Comparison of ENCODE assay signal across 15 cellular contexts in genomic region chr22:46143491-46144147, GRCh38.
"Had no signal": no experiment of that assay in that cellular context is flagged by ENCODE, and none has a peak within 500 bp of the region (broad histone marks: within the 10 kb centered on the region; RNA-seq: fewer than 3 reads in every experiment).

No MANE protein-coding gene starts in this region.

- H3K36me3 ChIP-seq: left ventricle myocardium inferior, thyroid gland had no signal

- H3K9me3 ChIP-seq: left ventricle myocardium inferior, thyroid gland had no signal

- H3K27me3 ChIP-seq: thyroid gland had no signal

- DNase-seq: activated CD4-positive, alpha-beta memory T cell treated with anti-CD3 and anti-CD28 coated beads, Interleukin-2, amount 10 ng/mL, durations not matched to agents 7 days and 5 days; activated CD4-positive, alpha-beta T cell treated with anti-CD3 and anti-CD28 coated beads for 48 hours; activated CD4-positive, CD25-positive, alpha-beta regulatory T cell; activated effector memory CD4-positive, alpha-beta T cell treated with Interleukin-2 at 50 U/mL for 16 hours; activated naive CD4-positive, alpha-beta T cell treated with anti-CD3 and anti-CD28 coated beads, Interleukin-2, amount 10 ng/mL, durations not matched to agents 7 days and 5 days; activated naive CD8-positive, alpha-beta T cell treated with anti-CD3 and anti-CD28 coated beads, Interleukin-2, amount 50 U/mL, for 24 hours; activated T-cell treated with anti-CD3 and anti-CD28 coated beads, Interleukin-2, amount 50 U/mL, for 72 hours; cortex of kidney; left ventricle myocardium inferior; stimulated activated CD4-positive, alpha-beta T cell treated with anti-CD3 and anti-CD28 coated beads, Interleukin-4, amount 100 ng/mL, for 24 hours; stimulated activated naive CD4-positive, alpha-beta T cell treated with Interleukin-2 at 50 U/mL for 16 hours; T-helper 17 cell had no signal

- H3K27ac ChIP-seq: epithelial cell of prostate, left ventricle myocardium inferior, thyroid gland had no signal

- ATAC-seq: activated naive CD8-positive, alpha-beta T cell treated with anti-CD3 and anti-CD28 coated beads, Interleukin-2, amount 50 U/mL, for 24 hours; activated T-cell treated with anti-CD3 and anti-CD28 coated beads, Interleukin-2, amount 50 U/mL, for 72 hours; T-helper 17 cell had no signal

- H3K4me3 ChIP-seq: left ventricle myocardium inferior, thyroid gland had no signal

- FAIRE-seq: urothelium cell line had no signal
